In the genomic region with DNA sequence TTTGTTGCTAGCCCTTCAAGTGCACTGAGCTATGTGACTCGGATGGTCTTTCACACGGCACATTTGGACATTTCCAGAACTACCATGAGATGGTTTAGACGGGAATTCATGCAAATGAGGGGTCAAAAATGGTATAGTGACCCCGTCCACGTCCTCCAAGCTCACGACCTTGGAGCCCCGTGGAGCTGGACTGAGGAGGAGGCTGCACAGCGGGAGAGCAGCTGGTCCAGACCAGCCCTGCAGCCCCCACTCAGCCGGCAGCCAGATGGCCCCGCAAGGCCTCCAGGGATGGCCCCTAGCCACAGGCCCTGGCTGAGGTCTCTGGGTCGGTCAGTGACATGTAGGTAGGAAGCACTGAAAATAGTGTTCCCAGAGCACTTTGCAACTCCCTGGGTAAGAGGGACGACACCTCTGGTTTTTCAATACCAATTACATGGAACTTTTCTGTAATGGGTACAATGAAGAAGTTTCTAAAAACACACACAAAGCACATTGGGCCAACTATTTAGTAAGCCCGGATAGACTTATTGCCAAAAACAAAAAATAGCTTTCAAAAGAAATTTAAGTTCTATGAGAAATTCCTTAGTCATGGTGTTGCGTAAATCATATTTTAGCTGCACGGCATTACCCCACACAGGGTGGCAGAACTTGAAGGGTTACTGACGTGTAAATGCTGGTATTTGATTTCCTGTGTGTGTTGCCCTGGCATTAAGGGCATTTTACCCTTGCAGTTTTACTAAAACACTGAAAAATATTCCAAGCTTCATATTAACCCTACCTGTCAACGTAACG, we compare ENCODE assay signal across 12 cellular contexts.
DNase-seq lines count a peak whose midpoint lies in the region; ATAC-seq and TF ChIP-seq lines count a peak whose summit lies in the region.
"Had no signal": no experiment of that assay in that cellular context is flagged by ENCODE, and none has a peak within 500 bp of the region (broad histone marks: within the 10 kb centered on the region; RNA-seq: fewer than 3 reads in every experiment).

No MANE protein-coding gene starts in this region.

- no peaks in the 10 kb centered on the region for H3K27me3 ChIP-seq in osteoblast (ENCODE audit: insufficient read depth, low read length)
- H3K27me3 ChIP-seq in CD4-positive, alpha-beta memory T cell (ENCODE audit: insufficient read depth, low read length) = no peaks in the 10 kb centered on the region

- no peak overlapping the region for H2AFZ ChIP-seq in osteoblast (ENCODE audit: low read length)

- POLR2A ChIA-PET in CD4-positive, alpha-beta memory T cell (lab: Charles Lee; ENCODE audit: partially characterized antibody) = no interaction called here

- H3K27me3 Mint-ChIP-seq in CD4-positive, alpha-beta memory T cell = peaks cover 0 to 3% of the 10 kb centered on the region in 2 donors
- peaks cover 6% of the 10 kb centered on the region for H3K27me3 Mint-ChIP-seq in activated CD4-positive, alpha-beta T cell treated with anti-CD3 and anti-CD28 coated beads, Interleukin-2, amount 10 ng/mL, durations not matched to agents 24 days and 14 days

- no peaks in the 10 kb centered on the region for H3K79me2 ChIP-seq in osteoblast (ENCODE audit: insufficient read depth, low read length)

- peak overlapping the region; percentile 49 for H3K4me2 ChIP-seq in osteoblast (ENCODE audit: insufficient read depth, low read length)

- CTCF ChIA-PET in CD4-positive, alpha-beta memory T cell (lab: Charles Lee; ENCODE audit: partially characterized antibody) = no interaction called here

- H3K36me3 Mint-ChIP-seq in CD4-positive, alpha-beta memory T cell = no peaks in the 10 kb centered on the region
- H3K36me3 Mint-ChIP-seq in activated CD4-positive, alpha-beta T cell treated with anti-CD3 and anti-CD28 coated beads, Interleukin-2, amount 10 ng/mL, durations not matched to agents 24 days and 14 days (ENCODE audit: low read depth) = peaks cover 1% of the 10 kb centered on the region
- H3K36me3 Mint-ChIP-seq: naive B cell had no signal

- H3K36me3 ChIP-seq in osteoblast (ENCODE audit: insufficient read depth, low read length) = peaks cover 47% of the 10 kb centered on the region
- no peaks in the 10 kb centered on the region for H3K36me3 ChIP-seq in CD4-positive, alpha-beta memory T cell (ENCODE audit: insufficient read depth, low read length)

- intact Hi-C loops in CD4-positive, alpha-beta memory T cell (cut with micrococcal nuclease) = no loop called here
- intact Hi-C loops in activated CD4-positive, alpha-beta T cell treated with anti-CD3 and anti-CD28 coated beads, Interleukin-2, amount 10 ng/mL, durations not matched to agents 24 days and 14 days (cut with micrococcal nuclease) = no loop called here

- DNase-seq in ELR (ENCODE audit: low read depth) (peak; percentile 31), OCI-M1 (lab: John Stamatoyannopoulos, UW) (peak; percentile 12), osteoblast (ENCODE audit: insufficient read length, low spot score, missing footprints) (peak; percentile 93), D341Med (ENCODE audit: low spot score) (no peak), activated T-cell treated with anti-CD3 and anti-CD28 coated beads for 4 hours (no peak)
- DNase-seq in CD4-positive, alpha-beta memory T cell = no peak
- no peak for DNase-seq in activated CD4-positive, alpha-beta T cell treated with anti-CD3 and anti-CD28 coated beads, Interleukin-2, amount 10 ng/mL, durations not matched to agents 24 days and 14 days
- DNase-seq: naive B cell; NCI-H187; stimulated activated CD4-positive, alpha-beta T cell treated with anti-CD3 and anti-CD28 coated beads, Interleukin-12 subunit alpha, Interleukin-12 subunit beta, amount 100 ng/mL, for 4 hours had no signal

- H4K20me1 ChIP-seq in osteoblast (ENCODE audit: insufficient read depth, low read length) = no peaks in the 10 kb centered on the region

- peak overlapping the region; percentile 90 for H3K27ac ChIP-seq in osteoblast (ENCODE audit: low read depth, low read length)
- no peak overlapping the region for H3K27ac ChIP-seq in CD4-positive, alpha-beta memory T cell (ENCODE audit: low read depth, low read length)
- H3K27ac ChIP-seq: VCaP had no signal

- peaks cover 28% of the 10 kb centered on the region for H3K4me1 ChIP-seq in osteoblast (ENCODE audit: insufficient read depth, low read length)
- no peaks in the 10 kb centered on the region for H3K4me1 ChIP-seq in CD4-positive, alpha-beta memory T cell (ENCODE audit: insufficient read depth, low read length)

- H3K4me3 Mint-ChIP-seq in CD4-positive, alpha-beta memory T cell = no peak overlapping the region
- H3K4me3 Mint-ChIP-seq in activated CD4-positive, alpha-beta T cell treated with anti-CD3 and anti-CD28 coated beads, Interleukin-2, amount 10 ng/mL, durations not matched to agents 24 days and 14 days = no peak overlapping the region
- H3K4me3 Mint-ChIP-seq: naive B cell had no signal

- peak; percentile 83 for ATAC-seq in esophagus mucosa

- no peak overlapping the region for H3K27ac Mint-ChIP-seq in CD4-positive, alpha-beta memory T cell
- no peak overlapping the region for H3K27ac Mint-ChIP-seq in activated CD4-positive, alpha-beta T cell treated with anti-CD3 and anti-CD28 coated beads, Interleukin-2, amount 10 ng/mL, durations not matched to agents 24 days and 14 days
- H3K27ac Mint-ChIP-seq: naive B cell had no signal

- no peaks in the 10 kb centered on the region for H3K9me3 Mint-ChIP-seq in CD4-positive, alpha-beta memory T cell
- H3K9me3 Mint-ChIP-seq in activated CD4-positive, alpha-beta T cell treated with anti-CD3 and anti-CD28 coated beads, Interleukin-2, amount 10 ng/mL, durations not matched to agents 24 days and 14 days = no peaks in the 10 kb centered on the region
- H3K9me3 Mint-ChIP-seq: naive B cell had no signal

- H3K4me1 Mint-ChIP-seq in CD4-positive, alpha-beta memory T cell = peaks cover 0 to 3% (median 1%) of the 10 kb centered on the region in 4 donors
- H3K4me1 Mint-ChIP-seq in activated CD4-positive, alpha-beta T cell treated with anti-CD3 and anti-CD28 coated beads, Interleukin-2, amount 10 ng/mL, durations not matched to agents 24 days and 14 days = peaks cover 9% of the 10 kb centered on the region
- H3K4me1 Mint-ChIP-seq: naive B cell had no signal

- H3K4me3 ChIP-seq in osteoblast (ENCODE audit: insufficient read depth, low read length) = no peak overlapping the region
- no peak overlapping the region for H3K4me3 ChIP-seq in CD4-positive, alpha-beta memory T cell (ENCODE audit: low read length in 2 of 2)

- no peaks in the 10 kb centered on the region for H3K9me3 ChIP-seq in osteoblast (ENCODE audit: low read depth, low read length)
- no peaks in the 10 kb centered on the region for H3K9me3 ChIP-seq in CD4-positive, alpha-beta memory T cell (ENCODE audit: control insufficient read depth in 1 of 2, low read length in 2 of 2)

- no peak for TF ChIP-seq CTCF in osteoblast (IDR thresholded peaks at IDR 0.05; ENCODE audit: extremely low read depth, low read depth, low read length)

Comparison
In these comparisons a context has a peak if more than half of its experiments do, and no peak if none do; other contexts are left out.
1. DNase-seq: peak in ELR (single experiment), OCI-M1 (single experiment) and osteoblast (single experiment); none in D341Med (single experiment), activated T-cell treated with anti-CD3 and anti-CD28 coated beads for 4 hours (single experiment), CD4-positive, alpha-beta memory T cell (0 of 5) and activated CD4-positive, alpha-beta T cell treated with anti-CD3 and anti-CD28 coated beads, Interleukin-2, amount 10 ng/mL, durations not matched to agents 24 days and 14 days (single experiment).